Comparison of ENCODE assay signal across 8 cellular contexts in the genomic region with DNA sequence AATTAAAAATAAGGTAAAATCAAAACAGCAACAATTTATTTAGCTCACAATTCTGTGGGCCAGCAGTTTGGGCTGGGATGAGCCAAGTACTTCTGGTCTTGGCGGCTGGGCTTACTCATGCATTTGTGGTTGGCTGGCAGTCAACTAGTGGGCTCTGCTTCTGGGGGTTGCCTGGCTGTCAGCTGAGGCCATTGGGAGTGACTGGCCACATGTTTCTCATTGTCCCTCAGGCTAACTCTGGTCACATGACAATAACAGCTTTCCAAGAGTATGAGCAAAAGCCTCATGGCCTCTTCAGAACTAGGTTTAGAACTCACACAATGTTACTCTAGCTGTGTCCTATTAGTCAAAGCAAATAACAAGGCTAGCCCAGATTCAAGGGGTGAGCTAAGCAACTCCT. TPM values are rescaled to one million over a fixed set of nuclear protein-coding genes. Genes with fewer than 3 reads are reported as not detected.
DNase-seq lines count a peak whose midpoint lies in the region; ATAC-seq and TF ChIP-seq lines count a peak whose summit lies in the region.

No MANE protein-coding gene starts in this region.

- H3K9me3 ChIP-seq in lung (ENCODE audit: control insufficient read depth in 2 of 2, insufficient read depth in 1 of 2, low read length in 1 of 2) = peaks cover 0 to 5% of the 10 kb centered on the region in 2 donors

- peak overlapping the region; percentile 44 for H3K4me3 Mint-ChIP-seq in activated naive CD8-positive, alpha-beta T cell treated with anti-CD3 and anti-CD28 coated beads, Interleukin-2, amount 50 U/mL, for 24 hours

- H3K27ac Mint-ChIP-seq in activated naive CD8-positive, alpha-beta T cell treated with anti-CD3 and anti-CD28 coated beads, Interleukin-2, amount 50 U/mL, for 24 hours = peak overlapping the region; percentile 65

- H3K27me3 Mint-ChIP-seq in activated naive CD8-positive, alpha-beta T cell treated with anti-CD3 and anti-CD28 coated beads, Interleukin-2, amount 50 U/mL, for 24 hours = peaks cover 19% of the 10 kb centered on the region

- no peaks in the 10 kb centered on the region for H3K36me3 ChIP-seq in lung (ENCODE audit: control insufficient read depth in 2 of 2, insufficient read depth in 2 of 2, low read length in 2 of 2)

- H3K4me3 ChIP-seq in lung = no peak overlapping the region

- peaks cover 0 to 3% of the 10 kb centered on the region in 2 donors for H3K4me1 ChIP-seq in lung (ENCODE audit: control insufficient read depth in 2 of 2, insufficient read depth in 2 of 2, low read length in 2 of 2)

- peaks cover 1% of the 10 kb centered on the region for H3K36me3 Mint-ChIP-seq in activated naive CD8-positive, alpha-beta T cell treated with anti-CD3 and anti-CD28 coated beads, Interleukin-2, amount 50 U/mL, for 24 hours (ENCODE audit: low read depth)

- DNase-seq in Ammon's horn (ENCODE audit: low spot score) (peak; percentile 58), lung (ENCODE audit: low spot score) (peak; percentile 60), COLO668 (lab: John Stamatoyannopoulos, UW; ENCODE audit: unreplicated experiment) (no peak), NCI-H748 (lab: John Stamatoyannopoulos, UW; ENCODE audit: unreplicated experiment) (no peak), NCI-H2081 treated with DMSO at 0.1 percent for 48 hours (lab: John Stamatoyannopoulos, UW) (no peak), NCI-H510A (lab: John Stamatoyannopoulos, UW) (no peak)
- peak; percentile 56 for DNase-seq in activated naive CD8-positive, alpha-beta T cell treated with anti-CD3 and anti-CD28 coated beads, Interleukin-2, amount 50 U/mL, for 24 hours

- no peak overlapping the region for H3K27ac ChIP-seq in lung (ENCODE audit: low read depth in 1 of 2, low read length in 1 of 2)

- H3K27me3 ChIP-seq in lung (ENCODE audit: control insufficient read depth, insufficient read depth) = no peaks in the 10 kb centered on the region

- 48 to 86% methylated on average over 1 of the region's 1 CpG for WGBS in lung, 2 donors

- no peak for TF ChIP-seq CTCF in lung (IDR thresholded peaks at IDR 0.05; ENCODE audit: control extremely low read depth, extremely low read depth)

- ATAC-seq in HG03139 (IDR thresholded peaks at IDR 0.05; ENCODE audit: unreplicated experiment) = peak; percentile 54
- ATAC-seq in activated naive CD8-positive, alpha-beta T cell treated with anti-CD3 and anti-CD28 coated beads, Interleukin-2, amount 50 U/mL, for 24 hours = peak; percentile 81
- peak; percentile 80 for ATAC-seq in lung (ENCODE audit: insufficient read depth, low FRiP score)

- H3K4me1 Mint-ChIP-seq in activated naive CD8-positive, alpha-beta T cell treated with anti-CD3 and anti-CD28 coated beads, Interleukin-2, amount 50 U/mL, for 24 hours = peaks cover 54% of the 10 kb centered on the region

- no peaks in the 10 kb centered on the region for H3K9me3 Mint-ChIP-seq in activated naive CD8-positive, alpha-beta T cell treated with anti-CD3 and anti-CD28 coated beads, Interleukin-2, amount 50 U/mL, for 24 hours

RNA-seq across cellular contexts. Expression of gene CHIA, which starts 15.6 kb away (rescaled TPM):
- total RNA-seq in lung = 10 to 100 TPM in 1 of 2 donors, 1 to 10 TPM in 1; 2.2 to 11.4 TPM
- 1 to 10 TPM in 1 of 2 donors, under 1 TPM in 1; 0.47 to 2.6 TPM for polyA plus RNA-seq in lung

RNA-seq across cellular contexts. Expression of gene CHI3L2, which starts 47.6 kb away (rescaled TPM):
- total RNA-seq in lung = 100 to 1,000 TPM in 1 of 2 donors, 10 to 100 TPM in 1; 30.1 to 298 TPM
- 100 to 1,000 TPM in 1 of 2 donors, 10 to 100 TPM in 1; 75.6 to 206 TPM for polyA plus RNA-seq in lung

Comparison
In these comparisons a context has a peak if more than half of its experiments do, and no peak if none do; other contexts are left out.
1. DNase-seq: peak in Ammon's horn (single experiment), activated naive CD8-positive, alpha-beta T cell treated with anti-CD3 and anti-CD28 coated beads, Interleukin-2, amount 50 U/mL, for 24 hours (single experiment) and lung (single experiment); none in COLO668 (single experiment), NCI-H748 (single experiment), NCI-H2081 treated with DMSO at 0.1 percent for 48 hours (single experiment) and NCI-H510A (single experiment).
2. Peak in every context shown above with its lines, with median percentiles within 50 percentile points of each other: ATAC-seq.